Comparison of ENCODE assay signal across 8 cellular contexts in genomic region chr2:238240761-238241711, GRCh38. TPM values are rescaled to one million over a fixed set of nuclear protein-coding genes. Genes with fewer than 3 reads are reported as not detected.
DNase-seq lines count a peak whose midpoint lies in the region; ATAC-seq, FAIRE-seq and TF ChIP-seq lines count a peak whose summit lies in the region.

No MANE protein-coding gene starts in this region.

- no peak for TF ChIP-seq POLR2A in H1 (IDR thresholded peaks at IDR 0.05; ENCODE audit: control extremely low read depth in 1 of 2, low read depth in 2 of 2, low read length in 2 of 2)

- peak overlapping the region; percentile 68 for H4K91ac ChIP-seq in H1 (replicated peaks; ENCODE audit: insufficient read length, low read length)

- H3K23ac ChIP-seq in H1 (ENCODE audit: insufficient read length): no peak overlapping the region

- H3K9me3 ChIP-seq in NT2/D1 (ENCODE audit: insufficient read depth, low read length): peaks cover 6% of the 10 kb centered on the region; the same call in 1 of the 2 replicates
- H3K9me3 ChIP-seq in H1 (ENCODE audit: insufficient read depth in 2 of 2, low read depth in 1 of 2, low read length in 1 of 2): peaks cover 0 to 10% of the 10 kb centered on the region in 2 experiments; a peak in 2 of 4 replicates

- ATAC-seq in HG03432 (IDR thresholded peaks at IDR 0.05; ENCODE audit: unreplicated experiment): no peak
- ATAC-seq in HG03175 (IDR thresholded peaks at IDR 0.05; ENCODE audit: unreplicated experiment): no peak
- no peak for ATAC-seq in HG02642 (IDR thresholded peaks at IDR 0.05; ENCODE audit: poor library complexity, unreplicated experiment)

- no peak overlapping the region for H2AFZ ChIP-seq in H1 (ENCODE audit: low read length)

- peak overlapping the region; percentile 0 for H3K27ac Mint-ChIP-seq in Calu3 (ENCODE audit: unreplicated experiment)
- H3K27ac Mint-ChIP-seq in neural crest cell (ENCODE audit: unreplicated experiment): no peak overlapping the region

- peaks cover 0 to 8% of the 10 kb centered on the region in 2 experiments for H4K20me1 ChIP-seq in H1 (replicated peaks in 1 of 2; ENCODE audit: control insufficient read depth in 1 of 2, insufficient read depth in 2 of 2, low read length in 2 of 2)

- peak overlapping the region; percentile 75 for H3K9ac ChIP-seq in NT2/D1 (ENCODE audit: insufficient read length, low read depth)
- peak overlapping the region in 3 of 4 experiments; percentile 35 to 65 (median 63); a peak in 5 of 7 replicates for H3K9ac ChIP-seq in H1 (replicated peaks in 1 of 4; ENCODE audit: extremely low read depth in 1 of 4, low read depth in 3 of 4, low read length in 3 of 4)

- H3K4ac ChIP-seq in H1 (replicated peaks; ENCODE audit: insufficient read length, low read depth, low read length): peak overlapping the region; percentile 82

- WGBS in H1 (ENCODE audit: extremely low coverage in 1 of 2, insufficient coverage in 1 of 2, insufficient read length in 1 of 2, insufficient replicate concordance in 2 of 2, low coverage in 1 of 2, low lambda C conversion rate in 2 of 2, missing lambda C conversion rate in 1 of 2), 2 experiments: 3% methylated on average over 36 of the region's 71 CpGs; no CpG with 5 or more reads in 1 of the 2 experiments

- H2BK15ac ChIP-seq in H1 (ENCODE audit: low read length): peak overlapping the region; percentile 92; the same call in 1 of the 2 replicates

- H3K79me2 ChIP-seq in H1 (ENCODE audit: control insufficient read depth in 1 of 2, insufficient read depth in 2 of 2, low read length in 2 of 2): no peaks in the 10 kb centered on the region

- peak overlapping the region; percentile 25 for H3K56ac ChIP-seq in H1 (replicated peaks; ENCODE audit: insufficient read length, low read depth, low read length)

- no peak overlapping the region for H2AK5ac ChIP-seq in H1 (ENCODE audit: low read depth, low read length)

- CTCF ChIA-PET in Calu3 (lab: Charles Lee) (no interaction called here), H1 (lab: Charles Lee; ENCODE audit: partially characterized antibody) (interaction anchor here (16.7 kb wide), 1 partner anchor 21 kb away, joined by 208 read pairs; no protein-coding TSS in a partner anchor)

- H3K4me2 ChIP-seq in H1 (ENCODE audit: insufficient read depth in 1 of 2, low read depth in 2 of 2, low read length in 2 of 2): peak overlapping the region; percentile 94 to 96

- POLR2A ChIA-PET in H1 (lab: Charles Lee; ENCODE audit: partially characterized antibody): interaction anchor here (0.5 to 3.0 kb wide), 10 partner anchors 10 to 250 kb away, joined by 3 to 21 read pairs (median 7); partner anchors contain the start of gene PER2

- peak overlapping the region; percentile 73; the same call in 1 of the 2 replicates for H2BK5ac ChIP-seq in H1 (ENCODE audit: low read depth, low read length)

- peak overlapping the region; percentile 57 for H4K5ac ChIP-seq in H1 (ENCODE audit: insufficient read length, low read depth, low read length)

- TF ChIP-seq CTCF in Calu3 (IDR thresholded peaks at IDR 0.05; ENCODE audit: unreplicated experiment): no peak
- TF ChIP-seq CTCF in H1 (IDR thresholded peaks at IDR 0.05; ENCODE audit: control extremely low read depth in 1 of 3, insufficient read depth in 1 of 3, low read depth in 1 of 3, low read length in 3 of 3): no peak
- TF ChIP-seq CTCF in neural crest cell (conservative IDR thresholded peaks at IDR 0.05): no peak

- H2BK20ac ChIP-seq in H1 (ENCODE audit: low read length): no peak overlapping the region

- H3K36me3 Mint-ChIP-seq in Calu3 (ENCODE audit: insufficient read depth, unreplicated experiment): peaks cover 19% of the 10 kb centered on the region
- H3K36me3 Mint-ChIP-seq in neural crest cell (ENCODE audit: low read depth): peaks cover 5% of the 10 kb centered on the region

- no TSS peak for BruUV-seq in Calu3 (replicated peaks; lab: Mats Ljungman, UMichigan)

- peak overlapping the region; percentile 83 for H3K4me3 Mint-ChIP-seq in Calu3 (ENCODE audit: low read depth, unreplicated experiment)
- peak overlapping the region; percentile 47 for H3K4me3 Mint-ChIP-seq in neural crest cell

- H3K79me1 ChIP-seq in H1 (ENCODE audit: low read depth, low read length): no peaks in the 10 kb centered on the region

- intact Hi-C loops in Calu3 (cut with micrococcal nuclease; ENCODE audit: unreplicated experiment): no loop called here

- peak overlapping the region; percentile 41 for H3K4me3 ChIP-seq in NT2/D1 (ENCODE audit: insufficient read length, low read depth)
- peak overlapping the region; percentile 46 to 81 (median 58) for H3K4me3 ChIP-seq in H1 (ENCODE audit: extremely low read depth in 1 of 4, insufficient read depth in 2 of 4, low read depth in 3 of 4, low read length in 4 of 4)

- H3K36me3 ChIP-seq in NT2/D1 (ENCODE audit: insufficient read depth, insufficient read length, low read length) (peaks cover 8% of the 10 kb centered on the region), H1 (ENCODE audit: control insufficient read depth in 2 of 4, insufficient read depth in 4 of 4, low read length in 3 of 4) (peaks cover 0 to 7% (median 0%) of the 10 kb centered on the region in 4 experiments; a peak in 1 of 8 replicates)

- peak overlapping the region; percentile 35; the same call in 1 of the 2 replicates for H2BK12ac ChIP-seq in H1 (ENCODE audit: low read depth, low read length)

- H3K27me3 Mint-ChIP-seq in Calu3 (ENCODE audit: unreplicated experiment) (peaks cover 21% of the 10 kb centered on the region), neural crest cell (ENCODE audit: low read depth) (no peaks in the 10 kb centered on the region)

- no peak for TF ChIP-seq EP300 in Ishikawa (IDR thresholded peaks at IDR 0.05; ENCODE audit: borderline replicate concordance)
- 0 out of 3 replicates have a peak, but pooled peaks of 1 of the 2 experiments have one; percentile 39 for TF ChIP-seq EP300 in H1 (IDR thresholded peaks at IDR 0.05; ENCODE audit: borderline replicate concordance in 1 of 2, low read depth in 2 of 2, low read length in 2 of 2)

- peak overlapping the region; percentile 92; the same call in 1 of the 2 replicates for H4K8ac ChIP-seq in H1 (ENCODE audit: extremely low read depth, insufficient read depth, low read length)

- H3K4me1 ChIP-seq in NT2/D1 (ENCODE audit: insufficient read depth, insufficient read length): peaks cover 11% of the 10 kb centered on the region
- H3K4me1 ChIP-seq in H1 (replicated peaks in 1 of 4; ENCODE audit: control insufficient read depth in 3 of 4, insufficient read depth in 4 of 4, low read length in 3 of 4): peaks cover 3 to 15% (median 7%) of the 10 kb centered on the region in 4 experiments

- H3K18ac ChIP-seq in H1 (ENCODE audit: extremely low read depth, low read length): peak overlapping the region; percentile 60

- H2BK120ac ChIP-seq in H1 (replicated peaks; ENCODE audit: low read depth, low read length): peak overlapping the region; percentile 47

- H3K9me3 Mint-ChIP-seq in Calu3 (ENCODE audit: low read depth, unreplicated experiment): no peaks in the 10 kb centered on the region
- no peaks in the 10 kb centered on the region for H3K9me3 Mint-ChIP-seq in neural crest cell

- DNase-seq in Calu3 (peak; percentile 73), NT2/D1 (ENCODE audit: low read depth, low spot score) (peak; percentile 62), H1 (ENCODE audit: low read depth in 1 of 2, low spot score in 2 of 2) (peak in 1 of 2 experiments; percentile 85), neural crest cell (ENCODE audit: low read depth, low spot score) (peak; percentile 72)

- H3K4me1 Mint-ChIP-seq in Calu3 (ENCODE audit: low read depth, unreplicated experiment) (peaks cover 8% of the 10 kb centered on the region), neural crest cell (peaks cover 32% of the 10 kb centered on the region)

- H3K23me2 ChIP-seq in H1 (ENCODE audit: low read depth, low read length): peaks cover 15% of the 10 kb centered on the region; the same call in 1 of the 2 replicates

- H3K27me3 ChIP-seq in NT2/D1 (ENCODE audit: insufficient read depth, insufficient read length): peaks cover 39% of the 10 kb centered on the region
- peaks cover 8 to 48% (median 38%) of the 10 kb centered on the region in 4 experiments for H3K27me3 ChIP-seq in H1 (replicated peaks in 1 of 4; ENCODE audit: control insufficient read depth in 3 of 4, extremely low read depth in 1 of 4, insufficient read depth in 3 of 4, low read length in 3 of 4)

- peak overlapping the region; percentile 95 for H3K14ac ChIP-seq in H1 (ENCODE audit: insufficient read length)

- no peak overlapping the region; the same call in 1 of the 2 replicates for H3K27ac ChIP-seq in H1 (ENCODE audit: low read depth, low read length)

- no peak for FAIRE-seq in H1 (lab: Jason Lieb, UNC)

- no peak for TF ChIP-seq RAD21 in Ishikawa (IDR thresholded peaks at IDR 0.05; ENCODE audit: low read depth)
- no peak for TF ChIP-seq RAD21 in H1 (IDR thresholded peaks at IDR 0.05 in 1 of 2, conservative IDR thresholded peaks at IDR 0.05 in 1 of 2; ENCODE audit: low read depth in 2 of 2, low read length in 2 of 2)

RNA-seq across cellular contexts. Expression of gene HES6, which starts 1.2 kb away (rescaled TPM):
- total RNA-seq in Calu3 (2022) (5.9 and 8.0 TPM in 2 replicates), neural crest cell (143 and 152 TPM in 2 replicates)
- total RNA-seq in H1 (2021; fragmentation: NEBNext Ultra II Directional; extraction: Animal tissue kit (Norgen Biotek cat#: 25700)): 35.2 and 36.3 TPM in 2 replicates
- polyA plus RNA-seq in H1 (2011; rRNA removed): 32.6 and 58.9 TPM in 2 replicates
- polyA plus RNA-seq in H1 (2011; cell fraction: cytosol; rRNA removed): 46.1 TPM
- polyA plus RNA-seq in H1 (2011; cell fraction: nucleus; rRNA removed): 114 TPM
- 23.0 to 32.3 TPM (median 28.2 TPM) in 4 replicates for polyA plus RNA-seq in H1 (2012, experiment 1 of 2)
- 22.4 TPM for polyA plus RNA-seq in H1 (2012, experiment 2 of 2)
- 34.8 TPM for polyA plus RNA-seq in H1 (2013, experiment 1 of 2)
- polyA plus RNA-seq in H1 (2013, experiment 2 of 2): 33.0 TPM
- 2.3 and 2.4 TPM in 2 replicates for polyA minus RNA-seq in H1 (2011; rRNA and poly(A)+ RNA removed)
- polyA minus RNA-seq in H1 (2011; cell fraction: cytosol; rRNA and poly(A)+ RNA removed): 13.8 TPM
- polyA minus RNA-seq in H1 (2011; cell fraction: nucleus; rRNA and poly(A)+ RNA removed): 35.0 TPM

RNA-seq across cellular contexts. Expression of gene ILKAP, which starts 37.5 kb away (rescaled TPM):
- total RNA-seq in Calu3 (2022) (51.3 and 55.4 TPM in 2 replicates), neural crest cell (63.2 and 65.8 TPM in 2 replicates)
- total RNA-seq in H1 (2021; fragmentation: NEBNext Ultra II Directional; extraction: Animal tissue kit (Norgen Biotek cat#: 25700)): 30.4 and 33.8 TPM in 2 replicates
- polyA plus RNA-seq in H1 (2011; rRNA removed): 23.5 and 29.4 TPM in 2 replicates
- polyA plus RNA-seq in H1 (2011; cell fraction: cytosol; rRNA removed): 35.7 TPM
- 41.3 TPM for polyA plus RNA-seq in H1 (2011; cell fraction: nucleus; rRNA removed)
- 23.2 to 32.3 TPM (median 29.4 TPM) in 4 replicates for polyA plus RNA-seq in H1 (2012, experiment 1 of 2)
- 29.2 TPM for polyA plus RNA-seq in H1 (2012, experiment 2 of 2)
- 23.9 TPM for polyA plus RNA-seq in H1 (2013, experiment 1 of 2)
- polyA plus RNA-seq in H1 (2013, experiment 2 of 2): 24.4 TPM
- polyA minus RNA-seq in H1 (2011; rRNA and poly(A)+ RNA removed): 23.3 and 23.4 TPM in 2 replicates
- 7.9 TPM for polyA minus RNA-seq in H1 (2011; cell fraction: cytosol; rRNA and poly(A)+ RNA removed)
- 37.9 TPM for polyA minus RNA-seq in H1 (2011; cell fraction: nucleus; rRNA and poly(A)+ RNA removed)

RNA-seq across cellular contexts. Expression of gene PER2, which starts 47.4 kb away (rescaled TPM):
- 14.0 and 14.8 TPM in 2 replicates for total RNA-seq in Calu3 (2022)
- 5.5 TPM in 2 replicates for total RNA-seq in H1 (2021; fragmentation: NEBNext Ultra II Directional; extraction: Animal tissue kit (Norgen Biotek cat#: 25700))
- 0.91 and 0.99 TPM in 2 replicates for polyA plus RNA-seq in H1 (2011; rRNA removed)
- 0.78 TPM for polyA plus RNA-seq in H1 (2011; cell fraction: cytosol; rRNA removed)
- polyA plus RNA-seq in H1 (2011; cell fraction: nucleus; rRNA removed): 2.3 TPM
- polyA plus RNA-seq in H1 (2012, experiment 1 of 2): 2.0 to 2.9 TPM (median 2.3 TPM) in 4 replicates
- polyA plus RNA-seq in H1 (2012, experiment 2 of 2): 0.73 TPM
- 1.5 TPM for polyA plus RNA-seq in H1 (2013, experiment 1 of 2)
- 1.6 TPM for polyA plus RNA-seq in H1 (2013, experiment 2 of 2)
- 4.9 and 7.3 TPM in 2 replicates for polyA minus RNA-seq in H1 (2011; rRNA and poly(A)+ RNA removed)
- 3.7 TPM for polyA minus RNA-seq in H1 (2011; cell fraction: cytosol; rRNA and poly(A)+ RNA removed)
- polyA minus RNA-seq in H1 (2011; cell fraction: nucleus; rRNA and poly(A)+ RNA removed): 7.2 TPM
- 8.6 TPM in 2 replicates for total RNA-seq in neural crest cell
